Comparison of ENCODE assay signal across 1 cellular context in the genomic region with DNA sequence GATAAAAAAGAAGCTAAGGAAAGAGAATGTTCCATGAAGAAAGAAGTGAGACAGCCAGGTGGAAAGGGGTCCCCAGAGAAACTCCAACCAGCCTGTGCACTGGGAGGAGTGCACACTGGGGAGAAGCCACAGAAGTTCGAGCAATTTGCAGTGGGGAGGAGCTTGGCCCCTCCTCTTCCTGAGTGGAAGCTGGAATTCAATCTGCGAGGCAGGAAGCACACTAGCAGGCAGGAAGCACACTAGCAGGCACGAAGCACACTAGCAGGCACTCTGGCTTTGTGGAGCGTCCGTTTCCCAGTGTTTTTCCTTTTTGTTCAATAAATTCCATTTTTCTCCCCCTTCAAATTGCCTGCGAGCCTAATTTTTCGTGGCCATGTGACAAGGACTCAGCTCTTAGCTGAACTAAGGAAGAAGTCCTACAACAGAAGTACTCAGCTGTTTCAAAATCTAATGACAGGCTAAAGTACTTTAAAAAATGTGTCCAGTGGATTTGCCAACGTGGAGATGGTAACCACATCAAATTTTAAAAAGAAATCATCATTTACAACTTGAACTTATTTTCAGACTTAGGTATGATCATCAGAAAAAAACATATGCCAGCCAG.
TF ChIP-seq lines count a peak whose summit lies in the region.

No MANE protein-coding gene starts in this region.

TF ChIP-seq in WTC11, 78 proteins besides CTCF, POLR2A, EP300 and RAD21 (continued from another document):
- TF ChIP-seq ARID4B (CRISPR knock-in tag; IDR thresholded peaks at IDR 0.05; ENCODE audit: borderline replicate concordance), result no peak
- no peak for TF ChIP-seq CREM (CRISPR knock-in tag; IDR thresholded peaks at IDR 0.05)
- no peak for TF ChIP-seq ELF4 (CRISPR knock-in tag; IDR thresholded peaks at IDR 0.05; ENCODE audit: low read depth)
- TF ChIP-seq CDX4 (CRISPR knock-in tag; IDR thresholded peaks at IDR 0.05; ENCODE audit: borderline replicate concordance), result no peak
- TF ChIP-seq TCF7 (CRISPR knock-in tag; IDR thresholded peaks at IDR 0.05; ENCODE audit: low read depth), result no peak
TF ChIP-seq in WTC11: peak in this region for 0.
